17 cellular contexts compared by ENCODE assay signal in the genomic region with DNA sequence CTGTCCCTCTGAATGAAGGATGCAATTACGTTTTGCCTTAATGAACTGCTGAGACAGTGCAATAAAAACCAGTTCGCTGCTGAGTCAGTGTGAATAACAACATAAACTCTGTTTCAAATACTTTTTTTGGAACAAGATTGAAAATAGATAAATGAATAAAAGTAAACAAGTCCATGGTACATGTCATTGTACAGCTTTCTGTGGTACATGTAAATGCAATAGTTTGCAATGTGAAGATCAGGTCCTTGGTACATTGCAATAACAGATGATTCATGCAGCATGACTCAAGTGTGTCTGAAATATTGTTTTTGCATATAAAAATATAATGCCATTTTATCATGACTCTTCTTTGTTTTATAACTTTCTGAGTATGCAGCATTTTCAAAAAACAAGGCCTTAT.
DNase-seq lines count a peak whose midpoint lies in the region; ATAC-seq and TF ChIP-seq lines count a peak whose summit lies in the region.
"Had no signal": no experiment of that assay in that cellular context is flagged by ENCODE, and none has a peak within 500 bp of the region (broad histone marks: within the 10 kb centered on the region; RNA-seq: fewer than 3 reads in every experiment).

No MANE protein-coding gene starts in this region.

- H3K4me3 ChIP-seq in fibroblast of the aortic adventitia (ENCODE audit: low read depth, low read length) (no peak overlapping the region), esophagus muscularis mucosa (no peak overlapping the region)
- H3K4me3 ChIP-seq: adrenal gland, smooth muscle cell had no signal

- no peak overlapping the region for H3K27ac ChIP-seq in esophagus muscularis mucosa (replicated peaks in 1 of 4)
- H3K27ac ChIP-seq: adrenal gland had no signal

- TF ChIP-seq EP300 in esophagus muscularis mucosa (IDR thresholded peaks at IDR 0.05), result no peak

- no peaks in the 10 kb centered on the region for H3K36me3 ChIP-seq in esophagus muscularis mucosa
- H3K36me3 ChIP-seq: adrenal gland had no signal

- ATAC-seq in HG03442 (IDR thresholded peaks at IDR 0.05; ENCODE audit: unreplicated experiment), result no peak
- ATAC-seq: HepG2, Panc1 had no signal

- TF ChIP-seq CTCF in fibroblast of the aortic adventitia (IDR thresholded peaks at IDR 0.05; ENCODE audit: insufficient read depth, low read length) (no peak), esophagus muscularis mucosa (IDR thresholded peaks at IDR 0.05) (no peak)

- no peaks in the 10 kb centered on the region for H3K27me3 ChIP-seq in esophagus muscularis mucosa
- H3K27me3 ChIP-seq: adrenal gland had no signal

- DNase-seq in H4 (ENCODE audit: low spot score) (peak; percentile 25), amniotic epithelial cell (ENCODE audit: low read depth) (peak; percentile 93), fibroblast of the aortic adventitia (ENCODE audit: low read depth) (peak; percentile 93), stromal cell of bone marrow (ENCODE audit: low read depth) (peak; percentile 79), esophagus muscularis mucosa (ENCODE audit: extremely low spot score) (no peak), DMS153 (lab: John Stamatoyannopoulos, UW) (no peak)
- DNase-seq: activated CD4-positive, alpha-beta T cell treated with anti-CD3 and anti-CD28 coated beads, Interleukin-2, amount 10 ng/mL, durations not matched to agents 24 days and 14 days; activated T-cell treated with anti-CD3 and anti-CD28 coated beads, Interleukin-2, amount 50 U/mL, for 48 hours; adrenal gland; Calu3; effector memory CD4-positive, alpha-beta T cell; NCI-H510A; T-helper 2 cell had no signal

- WGBS in esophagus muscularis mucosa, result 79% methylated on average over 2 of the region's 2 CpGs

- intact Hi-C loops in esophagus muscularis mucosa (cut with DNase I), result no loop called here

- no peaks in the 10 kb centered on the region for H3K9me3 ChIP-seq in esophagus muscularis mucosa
- H3K9me3 ChIP-seq: adrenal gland had no signal

- no peaks in the 10 kb centered on the region for H3K4me1 ChIP-seq in esophagus muscularis mucosa
- H3K4me1 ChIP-seq: adrenal gland had no signal

- TF ChIP-seq POLR2A in esophagus muscularis mucosa (IDR thresholded peaks at IDR 0.05; ENCODE audit: low read depth), result no peak

Comparison
In these comparisons a context has a peak if more than half of its experiments do, and no peak if none do; other contexts are left out.
1. DNase-seq: peak in H4 (single experiment), amniotic epithelial cell (single experiment), fibroblast of the aortic adventitia (single experiment) and stromal cell of bone marrow (single experiment); none in esophagus muscularis mucosa (single experiment) and DMS153 (single experiment).